11 cellular contexts compared by ENCODE assay signal in the genomic region with DNA sequence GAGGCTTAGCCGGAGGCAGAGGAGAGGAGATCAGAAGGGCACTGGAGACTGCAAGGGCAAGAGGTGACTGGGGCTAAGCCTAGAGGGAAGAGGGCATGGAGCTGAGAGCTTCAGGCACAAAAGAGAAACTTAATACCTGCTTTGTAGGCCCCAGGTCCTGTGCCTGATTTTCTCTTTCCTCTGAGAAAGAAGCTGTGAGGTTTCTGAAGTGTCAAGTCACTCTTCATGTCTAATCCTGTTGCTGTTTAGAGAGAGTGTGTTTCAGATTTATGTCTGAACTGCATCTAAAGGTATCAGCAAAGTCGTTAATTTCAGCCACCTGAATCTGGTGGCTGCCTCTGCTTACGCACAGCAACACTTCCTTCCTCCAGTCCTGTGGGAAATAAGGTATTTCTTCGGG.
DNase-seq lines count a peak whose midpoint lies in the region; ATAC-seq, FAIRE-seq and TF ChIP-seq lines count a peak whose summit lies in the region.
"Had no signal": no experiment of that assay in that cellular context is flagged by ENCODE, and none has a peak within 500 bp of the region (broad histone marks: within the 10 kb centered on the region; RNA-seq: fewer than 3 reads in every experiment).

No MANE protein-coding gene starts in this region.

- no peak for ATAC-seq in HG03342 (IDR thresholded peaks at IDR 0.05; ENCODE audit: unreplicated experiment)

- peaks cover 4% of the 10 kb centered on the region; the same call in 1 of the 2 replicates for H3F3A ChIP-seq in Loucy (ENCODE audit: low read depth)

- H3K4me1 ChIP-seq in Loucy (ENCODE audit: insufficient read depth, low read length, poor library complexity, severe bottlenecking) (peaks cover 26% of the 10 kb centered on the region), prostate gland (replicated peaks) (peaks cover 3% of the 10 kb centered on the region)

- H2AFZ ChIP-seq in Loucy (ENCODE audit: low read length) = peak overlapping the region; percentile 71

- H3K36me3 ChIP-seq in Loucy (ENCODE audit: insufficient read depth, low read length) = no peaks in the 10 kb centered on the region
- H3K36me3 ChIP-seq in prostate gland = no peaks in the 10 kb centered on the region

- H3K27ac ChIP-seq in coronary artery = peak overlapping the region; percentile 84 to 91
- peak overlapping the region; percentile 56 to 71 for H3K27ac ChIP-seq in prostate gland

- H3K27me3 ChIP-seq in Loucy (ENCODE audit: insufficient read depth, low read length, poor library complexity, severe bottlenecking) (no peaks in the 10 kb centered on the region), prostate gland (replicated peaks; ENCODE audit: insufficient read depth) (no peaks in the 10 kb centered on the region)

- DNase-seq in GM12891 (ENCODE audit: insufficient read length, low spot score) (no peak), coronary artery (ENCODE audit: low spot score) (no peak), prostate gland (ENCODE audit: low spot score) (no peak), NCI-H748 treated with DMSO at 0.1 percent for 48 hours (lab: John Stamatoyannopoulos, UW) (no peak), NCI-H774 (lab: John Stamatoyannopoulos, UW) (no peak), NOMO-1 treated with dmso at 0.1 percent for 144 hours (lab: John Stamatoyannopoulos, UW; ENCODE audit: unreplicated experiment) (no peak)
- DNase-seq: activated T-cell treated with anti-CD3 and anti-CD28 coated beads, Interleukin-2, amount 50 U/mL, for 48 hours; NCI-H2171 had no signal

- peak overlapping the region; percentile 55 for H3K9ac ChIP-seq in Loucy (ENCODE audit: low read depth, low read length, poor library complexity, severe bottlenecking)

- H4K20me1 ChIP-seq in Loucy (ENCODE audit: insufficient read depth, low read length, poor library complexity, severe bottlenecking) = no peaks in the 10 kb centered on the region

- H3K9me3 ChIP-seq in Loucy (ENCODE audit: insufficient read depth, low read depth, low read length) (no peaks in the 10 kb centered on the region), prostate gland (no peaks in the 10 kb centered on the region)

- H3K4me2 ChIP-seq in Loucy (ENCODE audit: low read depth, low read length, poor library complexity, severe bottlenecking) = peak overlapping the region; percentile 69

- no peak for TF ChIP-seq CTCF in Loucy (conservative IDR thresholded peaks at IDR 0.05; ENCODE audit: low read length)
- TF ChIP-seq CTCF in coronary artery (IDR thresholded peaks at IDR 0.05) = no peak
- TF ChIP-seq CTCF in prostate gland (IDR thresholded peaks at IDR 0.05) = no peak

- peak; percentile 75 for FAIRE-seq in GM12891 (lab: Jason Lieb, UNC)
- FAIRE-seq: frontal cortex had no signal

- intact Hi-C loops in prostate gland (cut with DNase I) = no loop called here

- WGBS in prostate gland = 59% methylated on average over 4 of the region's 4 CpGs

- H3K79me2 ChIP-seq in Loucy (ENCODE audit: insufficient read depth, low read length) = no peaks in the 10 kb centered on the region

- H3K9me2 ChIP-seq in Loucy (replicated peaks; ENCODE audit: low read depth, low read length) = no peaks in the 10 kb centered on the region

- H3K4me3 ChIP-seq in Loucy (ENCODE audit: low read length, poor library complexity, severe bottlenecking) = peak overlapping the region; percentile 47
- H3K4me3 ChIP-seq in coronary artery = no peak overlapping the region
- no peak overlapping the region for H3K4me3 ChIP-seq in prostate gland

- TF ChIP-seq POLR2A in GM12891 (IDR thresholded peaks at IDR 0.05; ENCODE audit: low read depth, low read length) = peak; percentile 57; the same call in 1 of the 2 replicates
- no peak for TF ChIP-seq POLR2A in prostate gland (IDR thresholded peaks at IDR 0.05)

TF ChIP-seq in GM12891, 5 proteins besides CTCF, POLR2A, EP300 and RAD21:
- no peak for TF ChIP-seq POLR2AphosphoS5 (IDR thresholded peaks at IDR 0.05; ENCODE audit: low read depth, low read length)
- no peak; the same call in 1 of the 2 replicates for TF ChIP-seq TAF1 (IDR thresholded peaks at IDR 0.05; ENCODE audit: low read depth, low read length)
- TF ChIP-seq PAX5 (IDR thresholded peaks at IDR 0.05; ENCODE audit: insufficient read depth, low read length, severe bottlenecking) = no peak
- peak; percentile 37 for TF ChIP-seq SPI1 (IDR thresholded peaks at IDR 0.05; ENCODE audit: low read depth, low read length)
- no peak for TF ChIP-seq POU2F2 (IDR thresholded peaks at IDR 0.05; ENCODE audit: low read depth, low read length)
